In genomic region chr1:238552271-238552670, GRCh38 we compare ENCODE assay signal across 18 cellular contexts.
DNase-seq lines count a peak whose midpoint lies in the region; ATAC-seq and TF ChIP-seq lines count a peak whose summit lies in the region.
"Had no signal": no experiment of that assay in that cellular context is flagged by ENCODE, and none has a peak within 500 bp of the region (broad histone marks: within the 10 kb centered on the region; RNA-seq: fewer than 3 reads in every experiment).

No MANE protein-coding gene starts in this region.

- H3K4me3 ChIP-seq in osteoblast (ENCODE audit: insufficient read depth, low read length) = no peak overlapping the region
- no peak overlapping the region for H3K4me3 ChIP-seq in left lung
- H3K4me3 ChIP-seq in gastrocnemius medialis = no peak overlapping the region
- H3K4me3 ChIP-seq: K562 had no signal

- no peaks in the 10 kb centered on the region for H4K20me1 ChIP-seq in osteoblast (ENCODE audit: insufficient read depth, low read length)

- peak overlapping the region; percentile 37 for H3K4me2 ChIP-seq in osteoblast (ENCODE audit: insufficient read depth, low read length)

- ATAC-seq in left lung (no peak), gastrocnemius medialis (no peak), GM18867 (IDR thresholded peaks at IDR 0.05; ENCODE audit: unreplicated experiment) (no peak)
- ATAC-seq: HCT116, K562 had no signal

- TF ChIP-seq POLR2A in gastrocnemius medialis (IDR thresholded peaks at IDR 0.05) = no peak

- H3K9me3 ChIP-seq in osteoblast (ENCODE audit: low read depth, low read length) (no peaks in the 10 kb centered on the region), left lung (no peaks in the 10 kb centered on the region), gastrocnemius medialis (no peaks in the 10 kb centered on the region)

- H3K27me3 ChIP-seq in osteoblast (ENCODE audit: insufficient read depth, low read length) (no peaks in the 10 kb centered on the region), left lung (no peaks in the 10 kb centered on the region), gastrocnemius medialis (no peaks in the 10 kb centered on the region)

- H3K36me3 ChIP-seq in osteoblast (ENCODE audit: insufficient read depth, low read length) (no peaks in the 10 kb centered on the region), left lung (no peaks in the 10 kb centered on the region), gastrocnemius medialis (no peaks in the 10 kb centered on the region)

- no peak overlapping the region for H3K27ac ChIP-seq in osteoblast (ENCODE audit: low read depth, low read length)
- H3K27ac ChIP-seq in left lung = no peak overlapping the region
- no peak overlapping the region for H3K27ac ChIP-seq in gastrocnemius medialis
- H3K27ac ChIP-seq: RWPE1 had no signal

- H3K79me2 ChIP-seq in osteoblast (ENCODE audit: insufficient read depth, low read length) = no peaks in the 10 kb centered on the region

- in situ Hi-C loops in gastrocnemius medialis (cut with MboI; ENCODE audit: low sequenced_read_pairs in 4 of 4) = no loop called here

- peak; percentile 19 for DNase-seq in Daoy (ENCODE audit: low read depth)
- peak; percentile 7 for DNase-seq in amniotic epithelial cell (ENCODE audit: low read depth)
- DNase-seq in hepatic stellate cell (ENCODE audit: low spot score) = peak; percentile 2
- no peak for DNase-seq in osteoblast (ENCODE audit: insufficient read length, low spot score, missing footprints)
- no peak for DNase-seq in left lung
- no peak for DNase-seq in gastrocnemius medialis
- DNase-seq in D341Med (ENCODE audit: low spot score) = no peak
- DNase-seq: 8988T, GDM1, NCI-H1105, NCI-H1694, NCI-H510A, NCI-H774, SIG-M5 had no signal

- intact Hi-C loops in left lung (cut with DNase I) (no loop called here), gastrocnemius medialis (cut with DNase I; ENCODE audit: low total_unique reads) (no loop called here)

- TF ChIP-seq CTCF in osteoblast (IDR thresholded peaks at IDR 0.05; ENCODE audit: extremely low read depth, low read depth, low read length) (no peak), left lung (IDR thresholded peaks at IDR 0.05) (no peak), gastrocnemius medialis (IDR thresholded peaks at IDR 0.05 in 4 of 5, conservative IDR thresholded peaks at IDR 0.05 in 1 of 5) (no peak)

- H3K4me1 ChIP-seq in osteoblast (ENCODE audit: insufficient read depth, low read length) (no peaks in the 10 kb centered on the region), left lung (no peaks in the 10 kb centered on the region), gastrocnemius medialis (no peaks in the 10 kb centered on the region)

- peak overlapping the region; percentile 21 for H2AFZ ChIP-seq in osteoblast (ENCODE audit: low read length)

Comparison
In these comparisons a context has a peak if more than half of its experiments do, and no peak if none do; other contexts are left out.
1. DNase-seq: peak in Daoy (single experiment), amniotic epithelial cell (single experiment) and hepatic stellate cell (single experiment); none in osteoblast (single experiment), left lung (0 of 2), gastrocnemius medialis (0 of 2) and D341Med (single experiment).